1 cellular context compared by ENCODE assay signal in the genomic region with DNA sequence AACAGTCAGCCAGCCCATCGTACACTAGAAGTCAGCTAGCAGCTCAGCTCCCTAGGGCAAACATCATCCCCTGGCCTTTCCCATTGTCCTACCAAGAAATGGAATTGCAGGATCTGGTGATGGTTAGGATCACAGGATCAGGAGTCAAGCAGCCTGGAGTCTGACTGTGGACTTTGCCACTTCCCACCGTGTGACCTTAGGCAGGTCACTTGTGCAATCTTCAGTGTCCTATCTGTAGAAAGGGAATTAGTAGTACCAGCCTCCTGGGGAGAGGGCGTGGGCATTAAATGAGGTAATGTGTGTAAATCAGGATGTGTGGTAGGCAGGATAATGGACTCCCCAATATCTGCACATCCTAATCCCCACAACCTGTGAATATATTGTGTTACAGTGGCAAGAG.
TF ChIP-seq lines count a peak whose summit lies in the region.

No MANE protein-coding gene starts in this region.

TF ChIP-seq in HepG2, 621 proteins besides CTCF, POLR2A, EP300 and RAD21 (continued from another document and continues in another):
- TF ChIP-seq, protein P1, sequence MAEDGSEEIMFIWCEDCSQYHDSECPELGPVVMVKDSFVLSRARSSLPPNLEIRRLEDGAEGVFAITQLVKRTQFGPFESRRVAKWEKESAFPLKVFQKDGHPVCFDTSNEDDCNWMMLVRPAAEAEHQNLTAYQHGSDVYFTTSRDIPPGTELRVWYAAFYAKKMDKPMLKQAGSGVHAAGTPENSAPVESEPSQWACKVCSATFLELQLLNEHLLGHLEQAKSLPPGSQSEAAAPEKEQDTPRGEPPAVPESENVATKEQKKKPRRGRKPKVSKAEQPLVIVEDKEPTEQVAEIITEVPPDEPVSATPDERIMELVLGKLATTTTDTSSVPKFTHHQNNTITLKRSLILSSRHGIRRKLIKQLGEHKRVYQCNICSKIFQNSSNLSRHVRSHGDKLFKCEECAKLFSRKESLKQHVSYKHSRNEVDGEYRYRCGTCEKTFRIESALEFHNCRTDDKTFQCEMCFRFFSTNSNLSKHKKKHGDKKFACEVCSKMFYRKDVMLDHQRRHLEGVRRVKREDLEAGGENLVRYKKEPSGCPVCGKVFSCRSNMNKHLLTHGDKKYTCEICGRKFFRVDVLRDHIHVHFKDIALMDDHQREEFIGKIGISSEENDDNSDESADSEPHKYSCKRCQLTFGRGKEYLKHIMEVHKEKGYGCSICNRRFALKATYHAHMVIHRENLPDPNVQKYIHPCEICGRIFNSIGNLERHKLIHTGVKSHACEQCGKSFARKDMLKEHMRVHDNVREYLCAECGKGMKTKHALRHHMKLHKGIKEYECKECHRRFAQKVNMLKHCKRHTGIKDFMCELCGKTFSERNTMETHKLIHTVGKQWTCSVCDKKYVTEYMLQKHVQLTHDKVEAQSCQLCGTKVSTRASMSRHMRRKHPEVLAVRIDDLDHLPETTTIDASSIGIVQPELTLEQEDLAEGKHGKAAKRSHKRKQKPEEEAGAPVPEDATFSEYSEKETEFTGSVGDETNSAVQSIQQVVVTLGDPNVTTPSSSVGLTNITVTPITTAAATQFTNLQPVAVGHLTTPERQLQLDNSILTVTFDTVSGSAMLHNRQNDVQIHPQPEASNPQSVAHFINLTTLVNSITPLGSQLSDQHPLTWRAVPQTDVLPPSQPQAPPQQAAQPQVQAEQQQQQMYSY (CRISPR knock-in tag; IDR thresholded peaks at IDR 0.05): peak; percentile 88
- no peak for TF ChIP-seq SMYD3 (CRISPR knock-in tag; IDR thresholded peaks at IDR 0.05)
- no peak for TF ChIP-seq ZNF3 (CRISPR knock-in tag; IDR thresholded peaks at IDR 0.05)
- TF ChIP-seq ZNF619 (CRISPR knock-in tag; IDR thresholded peaks at IDR 0.05): no peak
- no peak for TF ChIP-seq CREB1 (IDR thresholded peaks at IDR 0.05)
- TF ChIP-seq CREB1 (CRISPR knock-in tag; IDR thresholded peaks at IDR 0.05): no peak
- TF ChIP-seq, protein P2, sequence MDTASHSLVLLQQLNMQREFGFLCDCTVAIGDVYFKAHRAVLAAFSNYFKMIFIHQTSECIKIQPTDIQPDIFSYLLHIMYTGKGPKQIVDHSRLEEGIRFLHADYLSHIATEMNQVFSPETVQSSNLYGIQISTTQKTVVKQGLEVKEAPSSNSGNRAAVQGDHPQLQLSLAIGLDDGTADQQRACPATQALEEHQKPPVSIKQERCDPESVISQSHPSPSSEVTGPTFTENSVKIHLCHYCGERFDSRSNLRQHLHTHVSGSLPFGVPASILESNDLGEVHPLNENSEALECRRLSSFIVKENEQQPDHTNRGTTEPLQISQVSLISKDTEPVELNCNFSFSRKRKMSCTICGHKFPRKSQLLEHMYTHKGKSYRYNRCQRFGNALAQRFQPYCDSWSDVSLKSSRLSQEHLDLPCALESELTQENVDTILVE (CRISPR knock-in tag; IDR thresholded peaks at IDR 0.05): no peak
- TF ChIP-seq CCAR2 (optimal IDR thresholded peaks at IDR 0.05; ENCODE audit: low read depth, low read length): no peak
- no peak for TF ChIP-seq HNRNPL (IDR thresholded peaks at IDR 0.05; ENCODE audit: low read depth, low read length)
- TF ChIP-seq KDM2A (CRISPR knock-in tag; IDR thresholded peaks at IDR 0.05; ENCODE audit: borderline replicate concordance, low read depth): no peak
- no peak for TF ChIP-seq ZMYM3 (CRISPR knock-in tag; IDR thresholded peaks at IDR 0.05)
- no peak for TF ChIP-seq PHF8 (CRISPR knock-in tag; IDR thresholded peaks at IDR 0.05)
- no peak for TF ChIP-seq ZNF296 (CRISPR knock-in tag; conservative IDR thresholded peaks at IDR 0.05)
- TF ChIP-seq, protein P3, sequence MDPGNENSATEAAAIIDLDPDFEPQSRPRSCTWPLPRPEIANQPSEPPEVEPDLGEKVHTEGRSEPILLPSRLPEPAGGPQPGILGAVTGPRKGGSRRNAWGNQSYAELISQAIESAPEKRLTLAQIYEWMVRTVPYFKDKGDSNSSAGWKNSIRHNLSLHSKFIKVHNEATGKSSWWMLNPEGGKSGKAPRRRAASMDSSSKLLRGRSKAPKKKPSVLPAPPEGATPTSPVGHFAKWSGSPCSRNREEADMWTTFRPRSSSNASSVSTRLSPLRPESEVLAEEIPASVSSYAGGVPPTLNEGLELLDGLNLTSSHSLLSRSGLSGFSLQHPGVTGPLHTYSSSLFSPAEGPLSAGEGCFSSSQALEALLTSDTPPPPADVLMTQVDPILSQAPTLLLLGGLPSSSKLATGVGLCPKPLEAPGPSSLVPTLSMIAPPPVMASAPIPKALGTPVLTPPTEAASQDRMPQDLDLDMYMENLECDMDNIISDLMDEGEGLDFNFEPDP (CRISPR knock-in tag; conservative IDR thresholded peaks at IDR 0.05): no peak
- no peak for TF ChIP-seq ZMAT3 (CRISPR knock-in tag; conservative IDR thresholded peaks at IDR 0.05)
- TF ChIP-seq HCFC1 (IDR thresholded peaks at IDR 0.05; ENCODE audit: low read depth, low read length): no peak
- TF ChIP-seq, protein P4, sequence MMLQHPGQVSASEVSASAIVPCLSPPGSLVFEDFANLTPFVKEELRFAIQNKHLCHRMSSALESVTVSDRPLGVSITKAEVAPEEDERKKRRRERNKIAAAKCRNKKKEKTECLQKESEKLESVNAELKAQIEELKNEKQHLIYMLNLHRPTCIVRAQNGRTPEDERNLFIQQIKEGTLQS (CRISPR knock-in tag; IDR thresholded peaks at IDR 0.05): no peak
- no peak for TF ChIP-seq ARNT (IDR thresholded peaks at IDR 0.05)
- TF ChIP-seq, protein P5, sequence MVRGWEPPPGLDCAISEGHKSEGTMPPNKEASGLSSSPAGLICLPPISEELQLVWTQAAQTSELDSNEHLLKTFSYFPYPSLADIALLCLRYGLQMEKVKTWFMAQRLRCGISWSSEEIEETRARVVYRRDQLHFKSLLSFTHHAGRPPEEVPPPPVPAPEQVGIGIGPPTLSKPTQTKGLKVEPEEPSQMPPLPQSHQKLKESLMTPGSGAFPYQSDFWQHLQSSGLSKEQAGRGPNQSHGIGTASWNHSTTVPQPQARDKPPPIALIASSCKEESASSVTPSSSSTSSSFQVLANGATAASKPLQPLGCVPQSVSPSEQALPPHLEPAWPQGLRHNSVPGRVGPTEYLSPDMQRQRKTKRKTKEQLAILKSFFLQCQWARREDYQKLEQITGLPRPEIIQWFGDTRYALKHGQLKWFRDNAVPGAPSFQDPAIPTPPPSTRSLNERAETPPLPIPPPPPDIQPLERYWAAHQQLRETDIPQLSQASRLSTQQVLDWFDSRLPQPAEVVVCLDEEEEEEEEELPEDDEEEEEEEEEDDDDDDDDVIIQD (CRISPR knock-in tag; IDR thresholded peaks at IDR 0.05; ENCODE audit: low read depth): no peak
- TF ChIP-seq, protein P6, sequence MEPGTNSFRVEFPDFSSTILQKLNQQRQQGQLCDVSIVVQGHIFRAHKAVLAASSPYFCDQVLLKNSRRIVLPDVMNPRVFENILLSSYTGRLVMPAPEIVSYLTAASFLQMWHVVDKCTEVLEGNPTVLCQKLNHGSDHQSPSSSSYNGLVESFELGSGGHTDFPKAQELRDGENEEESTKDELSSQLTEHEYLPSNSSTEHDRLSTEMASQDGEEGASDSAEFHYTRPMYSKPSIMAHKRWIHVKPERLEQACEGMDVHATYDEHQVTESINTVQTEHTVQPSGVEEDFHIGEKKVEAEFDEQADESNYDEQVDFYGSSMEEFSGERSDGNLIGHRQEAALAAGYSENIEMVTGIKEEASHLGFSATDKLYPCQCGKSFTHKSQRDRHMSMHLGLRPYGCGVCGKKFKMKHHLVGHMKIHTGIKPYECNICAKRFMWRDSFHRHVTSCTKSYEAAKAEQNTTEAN (CRISPR knock-in tag; conservative IDR thresholded peaks at IDR 0.05): no peak
- TF ChIP-seq NR2C2 (CRISPR knock-in tag; IDR thresholded peaks at IDR 0.05; ENCODE audit: borderline replicate concordance): peak; percentile 47; the same call in 1 of the 2 replicates
- no peak for TF ChIP-seq FOXJ3 (CRISPR knock-in tag; IDR thresholded peaks at IDR 0.05; ENCODE audit: borderline replicate concordance)
- no peak for TF ChIP-seq ZNF121 (CRISPR knock-in tag; IDR thresholded peaks at IDR 0.05)
- no peak for TF ChIP-seq ZBTB20 (CRISPR knock-in tag; IDR thresholded peaks at IDR 0.05; ENCODE audit: borderline replicate concordance, low read depth)
- peak; percentile 53 for TF ChIP-seq RARA (CRISPR knock-in tag; IDR thresholded peaks at IDR 0.05)
- TF ChIP-seq SCMH1 (CRISPR knock-in tag; IDR thresholded peaks at IDR 0.05; ENCODE audit: borderline replicate concordance): no peak
- TF ChIP-seq ZNF878 (CRISPR knock-in tag; IDR thresholded peaks at IDR 0.05): no peak
- peak; percentile 68 for TF ChIP-seq RXRB (CRISPR knock-in tag; IDR thresholded peaks at IDR 0.05; ENCODE audit: borderline replicate concordance)
- TF ChIP-seq, protein P7, sequence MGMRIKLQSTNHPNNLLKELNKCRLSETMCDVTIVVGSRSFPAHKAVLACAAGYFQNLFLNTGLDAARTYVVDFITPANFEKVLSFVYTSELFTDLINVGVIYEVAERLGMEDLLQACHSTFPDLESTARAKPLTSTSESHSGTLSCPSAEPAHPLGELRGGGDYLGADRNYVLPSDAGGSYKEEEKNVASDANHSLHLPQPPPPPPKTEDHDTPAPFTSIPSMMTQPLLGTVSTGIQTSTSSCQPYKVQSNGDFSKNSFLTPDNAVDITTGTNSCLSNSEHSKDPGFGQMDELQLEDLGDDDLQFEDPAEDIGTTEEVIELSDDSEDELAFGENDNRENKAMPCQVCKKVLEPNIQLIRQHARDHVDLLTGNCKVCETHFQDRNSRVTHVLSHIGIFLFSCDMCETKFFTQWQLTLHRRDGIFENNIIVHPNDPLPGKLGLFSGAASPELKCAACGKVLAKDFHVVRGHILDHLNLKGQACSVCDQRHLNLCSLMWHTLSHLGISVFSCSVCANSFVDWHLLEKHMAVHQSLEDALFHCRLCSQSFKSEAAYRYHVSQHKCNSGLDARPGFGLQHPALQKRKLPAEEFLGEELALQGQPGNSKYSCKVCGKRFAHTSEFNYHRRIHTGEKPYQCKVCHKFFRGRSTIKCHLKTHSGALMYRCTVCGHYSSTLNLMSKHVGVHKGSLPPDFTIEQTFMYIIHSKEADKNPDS (CRISPR knock-in tag; IDR thresholded peaks at IDR 0.05): no peak
- TF ChIP-seq ZNF136 (CRISPR knock-in tag; IDR thresholded peaks at IDR 0.05; ENCODE audit: low read depth): no peak
- TF ChIP-seq KAT7 (CRISPR knock-in tag; IDR thresholded peaks at IDR 0.05; ENCODE audit: borderline replicate concordance): no peak
- TF ChIP-seq, protein P8, sequence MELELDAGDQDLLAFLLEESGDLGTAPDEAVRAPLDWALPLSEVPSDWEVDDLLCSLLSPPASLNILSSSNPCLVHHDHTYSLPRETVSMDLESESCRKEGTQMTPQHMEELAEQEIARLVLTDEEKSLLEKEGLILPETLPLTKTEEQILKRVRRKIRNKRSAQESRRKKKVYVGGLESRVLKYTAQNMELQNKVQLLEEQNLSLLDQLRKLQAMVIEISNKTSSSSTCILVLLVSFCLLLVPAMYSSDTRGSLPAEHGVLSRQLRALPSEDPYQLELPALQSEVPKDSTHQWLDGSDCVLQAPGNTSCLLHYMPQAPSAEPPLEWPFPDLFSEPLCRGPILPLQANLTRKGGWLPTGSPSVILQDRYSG (CRISPR knock-in tag; IDR thresholded peaks at IDR 0.05): no peak
- peak; percentile 69; the same call in 1 of the 2 replicates for TF ChIP-seq RXRA (CRISPR knock-in tag; IDR thresholded peaks at IDR 0.05)
- no peak for TF ChIP-seq ATF7 (IDR thresholded peaks at IDR 0.05)
- TF ChIP-seq ATF7 (CRISPR knock-in tag; IDR thresholded peaks at IDR 0.05): no peak
- TF ChIP-seq CBFB (CRISPR knock-in tag; IDR thresholded peaks at IDR 0.05): no peak
- TF ChIP-seq, protein P9, sequence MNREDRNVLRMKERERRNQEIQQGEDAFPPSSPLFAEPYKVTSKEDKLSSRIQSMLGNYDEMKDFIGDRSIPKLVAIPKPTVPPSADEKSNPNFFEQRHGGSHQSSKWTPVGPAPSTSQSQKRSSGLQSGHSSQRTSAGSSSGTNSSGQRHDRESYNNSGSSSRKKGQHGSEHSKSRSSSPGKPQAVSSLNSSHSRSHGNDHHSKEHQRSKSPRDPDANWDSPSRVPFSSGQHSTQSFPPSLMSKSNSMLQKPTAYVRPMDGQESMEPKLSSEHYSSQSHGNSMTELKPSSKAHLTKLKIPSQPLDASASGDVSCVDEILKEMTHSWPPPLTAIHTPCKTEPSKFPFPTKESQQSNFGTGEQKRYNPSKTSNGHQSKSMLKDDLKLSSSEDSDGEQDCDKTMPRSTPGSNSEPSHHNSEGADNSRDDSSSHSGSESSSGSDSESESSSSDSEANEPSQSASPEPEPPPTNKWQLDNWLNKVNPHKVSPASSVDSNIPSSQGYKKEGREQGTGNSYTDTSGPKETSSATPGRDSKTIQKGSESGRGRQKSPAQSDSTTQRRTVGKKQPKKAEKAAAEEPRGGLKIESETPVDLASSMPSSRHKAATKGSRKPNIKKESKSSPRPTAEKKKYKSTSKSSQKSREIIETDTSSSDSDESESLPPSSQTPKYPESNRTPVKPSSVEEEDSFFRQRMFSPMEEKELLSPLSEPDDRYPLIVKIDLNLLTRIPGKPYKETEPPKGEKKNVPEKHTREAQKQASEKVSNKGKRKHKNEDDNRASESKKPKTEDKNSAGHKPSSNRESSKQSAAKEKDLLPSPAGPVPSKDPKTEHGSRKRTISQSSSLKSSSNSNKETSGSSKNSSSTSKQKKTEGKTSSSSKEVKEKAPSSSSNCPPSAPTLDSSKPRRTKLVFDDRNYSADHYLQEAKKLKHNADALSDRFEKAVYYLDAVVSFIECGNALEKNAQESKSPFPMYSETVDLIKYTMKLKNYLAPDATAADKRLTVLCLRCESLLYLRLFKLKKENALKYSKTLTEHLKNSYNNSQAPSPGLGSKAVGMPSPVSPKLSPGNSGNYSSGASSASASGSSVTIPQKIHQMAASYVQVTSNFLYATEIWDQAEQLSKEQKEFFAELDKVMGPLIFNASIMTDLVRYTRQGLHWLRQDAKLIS (CRISPR knock-in tag; IDR thresholded peaks at IDR 0.05): no peak
- TF ChIP-seq, protein P10, sequence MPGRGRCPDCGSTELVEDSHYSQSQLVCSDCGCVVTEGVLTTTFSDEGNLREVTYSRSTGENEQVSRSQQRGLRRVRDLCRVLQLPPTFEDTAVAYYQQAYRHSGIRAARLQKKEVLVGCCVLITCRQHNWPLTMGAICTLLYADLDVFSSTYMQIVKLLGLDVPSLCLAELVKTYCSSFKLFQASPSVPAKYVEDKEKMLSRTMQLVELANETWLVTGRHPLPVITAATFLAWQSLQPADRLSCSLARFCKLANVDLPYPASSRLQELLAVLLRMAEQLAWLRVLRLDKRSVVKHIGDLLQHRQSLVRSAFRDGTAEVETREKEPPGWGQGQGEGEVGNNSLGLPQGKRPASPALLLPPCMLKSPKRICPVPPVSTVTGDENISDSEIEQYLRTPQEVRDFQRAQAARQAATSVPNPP (CRISPR knock-in tag; IDR thresholded peaks at IDR 0.05): no peak
- TF ChIP-seq SALL1 (CRISPR knock-in tag; IDR thresholded peaks at IDR 0.05): peak; percentile 42
- no peak for TF ChIP-seq ZNF709 (CRISPR knock-in tag; IDR thresholded peaks at IDR 0.05)
- TF ChIP-seq, protein P11, sequence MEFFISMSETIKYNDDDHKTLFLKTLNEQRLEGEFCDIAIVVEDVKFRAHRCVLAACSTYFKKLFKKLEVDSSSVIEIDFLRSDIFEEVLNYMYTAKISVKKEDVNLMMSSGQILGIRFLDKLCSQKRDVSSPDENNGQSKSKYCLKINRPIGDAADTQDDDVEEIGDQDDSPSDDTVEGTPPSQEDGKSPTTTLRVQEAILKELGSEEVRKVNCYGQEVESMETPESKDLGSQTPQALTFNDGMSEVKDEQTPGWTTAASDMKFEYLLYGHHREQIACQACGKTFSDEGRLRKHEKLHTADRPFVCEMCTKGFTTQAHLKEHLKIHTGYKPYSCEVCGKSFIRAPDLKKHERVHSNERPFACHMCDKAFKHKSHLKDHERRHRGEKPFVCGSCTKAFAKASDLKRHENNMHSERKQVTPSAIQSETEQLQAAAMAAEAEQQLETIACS (CRISPR knock-in tag; IDR thresholded peaks at IDR 0.05): no peak
- TF ChIP-seq ZNF138 (CRISPR knock-in tag; IDR thresholded peaks at IDR 0.05; ENCODE audit: low read depth): no peak
